ENCODE assay signal across 20 cellular contexts in the genomic region with DNA sequence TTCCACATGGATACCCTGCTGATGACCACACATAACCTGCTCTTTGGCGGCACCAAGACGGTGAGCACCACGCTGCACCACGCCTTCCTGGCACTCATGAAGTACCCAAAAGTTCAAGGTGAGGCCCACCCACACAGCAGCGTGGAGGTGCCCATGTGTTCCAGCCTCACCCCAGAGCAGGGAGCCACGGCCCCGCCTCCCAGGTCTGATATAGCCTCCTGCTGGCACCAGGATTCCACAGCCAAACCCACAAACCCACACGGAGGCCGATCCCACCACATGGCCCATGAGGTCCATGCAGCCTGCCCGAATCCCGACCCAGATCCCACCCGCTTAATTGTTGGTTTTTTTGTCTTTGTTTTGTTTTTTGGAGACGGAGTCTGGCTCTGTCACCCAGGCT. TPM values are rescaled to one million over a fixed set of nuclear protein-coding genes. Genes with fewer than 3 reads are reported as not detected.
"Had no signal": no experiment of that assay in that cellular context is flagged by ENCODE, and none has a peak within 500 bp of the region (broad histone marks: within the 10 kb centered on the region; RNA-seq: fewer than 3 reads in every experiment).

No MANE protein-coding gene starts in this region.

RNA-seq across cellular contexts. Expression of a gene that starts 8.6 kb away (rescaled TPM):
- total RNA-seq: cerebellum; dorsolateral prefrontal cortex; endodermal cell; gastrocnemius medialis; glomerular endothelial cell; kidney epithelial cell; left cardiac atrium; lower leg skin; lung microvascular endothelial cell; mucosa of gallbladder; natural killer cell treated with Interleukin-12 subunit alpha and Interleukin-12 subunit beta and Interleukin-15 and Interleukin-18, amount 100 ng/mL, for 72 hours; osteocyte; psoas muscle; renal cortical epithelial cell; right cardiac atrium; sigmoid colon; skeletal muscle tissue; urinary bladder had no signal
- polyA plus RNA-seq: psoas muscle, right cardiac atrium, sigmoid colon, urinary bladder had no signal

RNA-seq across cellular contexts. Expression of a gene that starts 34.6 kb away (rescaled TPM):
- total RNA-seq: cerebellum; dorsolateral prefrontal cortex; endodermal cell; esophagus mucosa; gastrocnemius medialis; glomerular endothelial cell; kidney epithelial cell; left cardiac atrium; left lung; lower leg skin; lung microvascular endothelial cell; natural killer cell treated with Interleukin-12 subunit alpha and Interleukin-12 subunit beta and Interleukin-15 and Interleukin-18, amount 100 ng/mL, for 72 hours; osteocyte; psoas muscle; renal cortical epithelial cell; right cardiac atrium; sigmoid colon; skeletal muscle tissue; urinary bladder had no signal
- polyA plus RNA-seq: psoas muscle, right cardiac atrium, sigmoid colon had no signal
